Comparison of ENCODE assay signal across 19 cellular contexts in genomic region chr2:102724553-102724952, GRCh38.
"Had no signal": no experiment of that assay in that cellular context is flagged by ENCODE, and none has a peak within 500 bp of the region (broad histone marks: within the 10 kb centered on the region; RNA-seq: fewer than 3 reads in every experiment).

No MANE protein-coding gene starts in this region.

- H3K27ac ChIP-seq: HL-60, SJSA1, SK-N-MC had no signal

- H3K27me3 ChIP-seq: SJSA1 had no signal

- H3K9me3 ChIP-seq: SJSA1 had no signal

- H3K4me3 ChIP-seq: SJSA1, SK-N-MC had no signal

- DNase-seq: KBM-7, NCI-H1048, NCI-H1105, NCI-H1417, NCI-H1436 treated with DMSO at 0.1 percent for 48 hours, NCI-H1694, NCI-H187 treated with DMSO at 0.1 percent for 48 hours, NCI-H2081, NCI-H2107, NCI-H2227 treated with DMSO at 0.1 percent for 48 hours, NCI-H524, NCI-H69, NCI-H774, Right ventricle myocardium superior, RPMI8226, SIG-M5 had no signal

- H3K4me1 ChIP-seq: SJSA1 had no signal
